ENCODE assay signal across 7 cellular contexts in genomic region chr3:46935168-46935858, GRCh38. TPM values are rescaled to one million over a fixed set of nuclear protein-coding genes. Genes with fewer than 3 reads are reported as not detected.
DNase-seq lines count a peak whose midpoint lies in the region; ATAC-seq and TF ChIP-seq lines count a peak whose summit lies in the region.

No MANE protein-coding gene starts in this region.

- peaks cover 65% of the 10 kb centered on the region for H4K20me1 ChIP-seq in neural progenitor cell (ENCODE audit: low read depth)

- H3K9ac ChIP-seq in neural progenitor cell, result no peak overlapping the region

- ATAC-seq in SK-N-SH treated with all-trans-retinoic acid at 6 μM for 48 hours, result peak; percentile 97
- ATAC-seq in naive thymus-derived CD8-positive, alpha-beta T cell, result no peak

- H3K9me3 Mint-ChIP-seq in neural progenitor cell, result no peaks in the 10 kb centered on the region
- no peaks in the 10 kb centered on the region for H3K9me3 Mint-ChIP-seq in naive thymus-derived CD8-positive, alpha-beta T cell

- H3K27ac Mint-ChIP-seq in neural progenitor cell, result peak overlapping the region; percentile 46
- H3K27ac Mint-ChIP-seq in naive thymus-derived CD8-positive, alpha-beta T cell, result peak overlapping the region in 5 of 10 donors; percentile 12 to 66 (median 29)

- H3K27me3 ChIP-seq in HL-60 (ENCODE audit: insufficient read depth, poor library complexity, severe bottlenecking) (no peaks in the 10 kb centered on the region), neural progenitor cell (no peaks in the 10 kb centered on the region)

- peaks cover 7% of the 10 kb centered on the region for H3K4me1 ChIP-seq in neural progenitor cell

- H3K4me3 ChIP-seq in HL-60 (replicated peaks; ENCODE audit: insufficient read depth, low read length) (no peak overlapping the region), neural progenitor cell (no peak overlapping the region)

- H3K36me3 ChIP-seq in neural progenitor cell, result no peaks in the 10 kb centered on the region

- H3K36me3 Mint-ChIP-seq in neural progenitor cell, result peaks cover 22% of the 10 kb centered on the region
- peaks cover 0 to 61% (median 13%) of the 10 kb centered on the region in 3 donors for H3K36me3 Mint-ChIP-seq in naive thymus-derived CD8-positive, alpha-beta T cell

- no peaks in the 10 kb centered on the region for H3K27me3 Mint-ChIP-seq in neural progenitor cell (ENCODE audit: insufficient read depth, low read depth)
- H3K27me3 Mint-ChIP-seq in naive thymus-derived CD8-positive, alpha-beta T cell, result no peaks in the 10 kb centered on the region

- no peak overlapping the region for H2AFZ ChIP-seq in neural progenitor cell (replicated peaks)

- H3K4me1 Mint-ChIP-seq in neural progenitor cell, result peaks cover 27% of the 10 kb centered on the region
- H3K4me1 Mint-ChIP-seq in naive thymus-derived CD8-positive, alpha-beta T cell, result peaks cover 28 to 94% (median 66%) of the 10 kb centered on the region in 4 donors

- no peaks in the 10 kb centered on the region for H3F3A ChIP-seq in neural progenitor cell (ENCODE audit: low read depth)

- POLR2A ChIA-PET in naive thymus-derived CD8-positive, alpha-beta T cell (lab: Charles Lee), result interaction anchor here (0.8 to 1.1 kb wide), 2 partner anchors 12 to 13 kb away, joined by 3 read pairs; no protein-coding TSS in a partner anchor

- no peak for TF ChIP-seq CTCF in HL-60 (IDR thresholded peaks at IDR 0.05; ENCODE audit: insufficient read depth, low read length)
- TF ChIP-seq CTCF in neural progenitor cell (IDR thresholded peaks at IDR 0.05), result peak; percentile 28

- H3K4me2 ChIP-seq in neural progenitor cell, result no peak overlapping the region

- H3K9me3 ChIP-seq in neural progenitor cell (ENCODE audit: low read depth), result no peaks in the 10 kb centered on the region

- no peak for DNase-seq in HL-60 (ENCODE audit: low read depth in 1 of 2, low spot score in 1 of 2)
- peak; percentile 94 for DNase-seq in fibroblast of peridontal ligament (ENCODE audit: extremely low read depth)
- DNase-seq in neural progenitor cell (ENCODE audit: low spot score), result peak; percentile 59
- no peak for DNase-seq in AML-193 (lab: John Stamatoyannopoulos, UW)
- no peak for DNase-seq in naive thymus-derived CD8-positive, alpha-beta T cell
- no peak for DNase-seq in SK-N-DZ (ENCODE audit: low spot score)

- peak overlapping the region; percentile 61 for H3K27ac ChIP-seq in HL-60 (replicated peaks)
- no peak overlapping the region for H3K27ac ChIP-seq in neural progenitor cell

- H3K4me3 Mint-ChIP-seq in neural progenitor cell, result no peak overlapping the region
- H3K4me3 Mint-ChIP-seq in naive thymus-derived CD8-positive, alpha-beta T cell, result no peak overlapping the region

- peaks cover 59% of the 10 kb centered on the region for H3K79me2 ChIP-seq in neural progenitor cell (ENCODE audit: low read depth)

TF ChIP-seq in SK-N-SH treated with all-trans-retinoic acid at 6 μM for 48 hours, 23 proteins besides CTCF, POLR2A, EP300 and RAD21:
- TF ChIP-seq TCF4 (CRISPR knock-in tag; IDR thresholded peaks at IDR 0.05; ENCODE audit: borderline replicate concordance), result no peak
- TF ChIP-seq ISL1 (CRISPR knock-in tag; IDR thresholded peaks at IDR 0.05), result no peak
- TF ChIP-seq, protein P1, sequence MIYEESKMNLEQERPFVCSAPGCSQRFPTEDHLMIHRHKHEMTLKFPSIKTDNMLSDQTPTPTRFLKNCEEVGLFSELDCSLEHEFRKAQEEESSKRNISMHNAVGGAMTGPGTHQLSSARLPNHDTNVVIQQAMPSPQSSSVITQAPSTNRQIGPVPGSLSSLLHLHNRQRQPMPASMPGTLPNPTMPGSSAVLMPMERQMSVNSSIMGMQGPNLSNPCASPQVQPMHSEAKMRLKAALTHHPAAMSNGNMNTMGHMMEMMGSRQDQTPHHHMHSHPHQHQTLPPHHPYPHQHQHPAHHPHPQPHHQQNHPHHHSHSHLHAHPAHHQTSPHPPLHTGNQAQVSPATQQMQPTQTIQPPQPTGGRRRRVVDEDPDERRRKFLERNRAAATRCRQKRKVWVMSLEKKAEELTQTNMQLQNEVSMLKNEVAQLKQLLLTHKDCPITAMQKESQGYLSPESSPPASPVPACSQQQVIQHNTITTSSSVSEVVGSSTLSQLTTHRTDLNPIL (CRISPR knock-in tag; IDR thresholded peaks at IDR 0.05; ENCODE audit: low read depth), result no peak
- TF ChIP-seq ZNF70 (CRISPR knock-in tag; IDR thresholded peaks at IDR 0.05), result no peak
- TF ChIP-seq CSDC2 (CRISPR knock-in tag; IDR thresholded peaks at IDR 0.05), result peak; percentile 82; the same call in 1 of the 2 replicates
- TF ChIP-seq GLIS3 (CRISPR knock-in tag; IDR thresholded peaks at IDR 0.05), result no peak

RNA-seq across cellular contexts. Expression of gene CCDC12, which starts 41.2 kb away (rescaled TPM):
- total RNA-seq in neural progenitor cell (ENCODE audit: low replicate concordance), result 17.9 and 44.0 TPM in 2 replicates
- 10 to 100 TPM; 58.8 to 59.5 TPM for total RNA-seq in naive thymus-derived CD8-positive, alpha-beta T cell
- 100 to 1,000 TPM in 2 of 3 donors, 10 to 100 TPM in 1; 81.9 to 106 (median 106) TPM for polyA plus RNA-seq in naive thymus-derived CD8-positive, alpha-beta T cell
- polyA plus RNA-seq in SK-N-DZ (2014; cell fraction: cytosol; rRNA removed), result 35.9 and 41.7 TPM in 2 replicates
- 17.9 and 25.1 TPM in 2 replicates for polyA plus RNA-seq in SK-N-DZ (2014; cell fraction: nucleus; rRNA removed)

RNA-seq across cellular contexts. Expression of gene NBEAL2, which starts 44.2 kb away (rescaled TPM):
- total RNA-seq in neural progenitor cell (ENCODE audit: low replicate concordance), result 6.3 and 19.1 TPM in 2 replicates
- 10 to 100 TPM; 40.7 to 46.0 TPM for total RNA-seq in naive thymus-derived CD8-positive, alpha-beta T cell
- polyA plus RNA-seq in naive thymus-derived CD8-positive, alpha-beta T cell, result 1 to 10 TPM in 2 of 3 donors, under 1 TPM in 1; 0.89 to 2.8 (median 1.9) TPM
- polyA plus RNA-seq in SK-N-DZ (2014; cell fraction: cytosol; rRNA removed), result 16.6 and 28.4 TPM in 2 replicates
- polyA plus RNA-seq in SK-N-DZ (2014; cell fraction: nucleus; rRNA removed), result 172 and 188 TPM in 2 replicates

RNA-seq across cellular contexts. Expression of gene PTH1R, which starts 57.8 kb away (rescaled TPM):
- 0.43 TPM in 1 of 2 replicates, not detected in the other for total RNA-seq in neural progenitor cell (ENCODE audit: low replicate concordance)
- total RNA-seq in naive thymus-derived CD8-positive, alpha-beta T cell, result not detected
- not detected for polyA plus RNA-seq in naive thymus-derived CD8-positive, alpha-beta T cell
- polyA plus RNA-seq in SK-N-DZ (2014; cell fraction: cytosol; rRNA removed), result 0.43 and 0.46 TPM in 2 replicates
- polyA plus RNA-seq in SK-N-DZ (2014; cell fraction: nucleus; rRNA removed), result 1.3 and 2.0 TPM in 2 replicates

Comparison
In these comparisons a context has a peak if more than half of its experiments do, and no peak if none do; other contexts are left out.
1. DNase-seq: peak in fibroblast of peridontal ligament (single experiment) and neural progenitor cell (single experiment); none in HL-60 (0 of 2), AML-193 (0 of 2), naive thymus-derived CD8-positive, alpha-beta T cell (0 of 10) and SK-N-DZ (single experiment).